In genomic region chr18:24914685-24915267, GRCh38 we compare ENCODE assay signal across 22 cellular contexts.
"Had no signal": no experiment of that assay in that cellular context is flagged by ENCODE, and none has a peak within 500 bp of the region (broad histone marks: within the 10 kb centered on the region; RNA-seq: fewer than 3 reads in every experiment).

No MANE protein-coding gene starts in this region.

- H3K36me3 ChIP-seq: adrenal gland, ascending aorta, left lung, right lobe of liver, stomach, suprapubic skin, uterus had no signal

- DNase-seq: activated naive CD4-positive, alpha-beta T cell; activated T-cell treated with anti-CD3 and anti-CD28 coated beads, Interleukin-2, amount 50 U/mL, for 1 hour; central memory CD4-positive, alpha-beta T cell; effector memory CD4-positive, alpha-beta T cell; kidney; left lung; nucleus accumbens; right lobe of liver; stimulated activated CD4-positive, alpha-beta T cell treated with anti-CD3 and anti-CD28 coated beads, Interleukin-15, amount 100 ng/mL, for 24 hours; stomach; T-helper 1 cell; trophoblast cell; uterus had no signal

- H3K4me3 ChIP-seq: adrenal gland, ascending aorta, left lung, right lobe of liver, skin epidermis, stomach, suprapubic skin, uterus had no signal

- H2AFZ ChIP-seq: parathyroid adenoma had no signal

- H3K27ac ChIP-seq: adrenal gland, ascending aorta, left lung, parathyroid adenoma, right lobe of liver, stomach, uterus had no signal

- H3K36me3 Mint-ChIP-seq: activated naive CD8-positive, alpha-beta T cell; stimulated activated memory B cell treated with anti-CD40 and anti-IgM and Interleukin-4, amounts not matched to agents 10 μg/mL and 1 μg/mL and 100 μg/mL, for 72 hours had no signal

- H3K79me2 ChIP-seq: parathyroid adenoma had no signal

- H3K27me3 Mint-ChIP-seq: stimulated activated memory B cell treated with anti-CD40 and anti-IgM and Interleukin-4, amounts not matched to agents 10 μg/mL and 1 μg/mL and 100 μg/mL, for 72 hours had no signal

- H3K9ac ChIP-seq: parathyroid adenoma had no signal

- H3K9me3 ChIP-seq: adrenal gland, ascending aorta, left lung, right lobe of liver, stomach, suprapubic skin, uterus had no signal

- H3K9me3 Mint-ChIP-seq: activated T-helper 2 cell treated with anti-CD3 and anti-CD28 coated beads, Interferon-gamma antibody, Interleukin-2, Interleukin-4, amounts not matched to agents 10 μg/mL and 5 μg/mL and 100 μg/mL, durations not matched to agents 14 hours and 24 hours and 36 hours; stimulated activated memory B cell treated with anti-CD40 and anti-IgM and Interleukin-4, amounts not matched to agents 10 μg/mL and 1 μg/mL and 100 μg/mL, for 72 hours had no signal

- H3K4me3 Mint-ChIP-seq: activated naive CD8-positive, alpha-beta T cell; nephron; stimulated activated memory B cell treated with anti-CD40 and anti-IgM and Interleukin-4, amounts not matched to agents 10 μg/mL and 1 μg/mL and 100 μg/mL, for 72 hours had no signal

- H3K4me1 Mint-ChIP-seq: stimulated activated memory B cell treated with anti-CD40 and anti-IgM and Interleukin-4, amounts not matched to agents 10 μg/mL and 1 μg/mL and 100 μg/mL, for 72 hours had no signal

- H3K4me1 ChIP-seq: adrenal gland, ascending aorta, left lung, parathyroid adenoma, right lobe of liver, uterus had no signal

- ATAC-seq: left lung; stimulated activated memory B cell treated with anti-CD40 and anti-IgM and Interleukin-4, amounts not matched to agents 10 μg/mL and 1 μg/mL and 100 μg/mL, for 72 hours had no signal

- H3K27me3 ChIP-seq: adrenal gland, ascending aorta, left lung, right lobe of liver, stomach, suprapubic skin, uterus had no signal
